In the genomic region with DNA sequence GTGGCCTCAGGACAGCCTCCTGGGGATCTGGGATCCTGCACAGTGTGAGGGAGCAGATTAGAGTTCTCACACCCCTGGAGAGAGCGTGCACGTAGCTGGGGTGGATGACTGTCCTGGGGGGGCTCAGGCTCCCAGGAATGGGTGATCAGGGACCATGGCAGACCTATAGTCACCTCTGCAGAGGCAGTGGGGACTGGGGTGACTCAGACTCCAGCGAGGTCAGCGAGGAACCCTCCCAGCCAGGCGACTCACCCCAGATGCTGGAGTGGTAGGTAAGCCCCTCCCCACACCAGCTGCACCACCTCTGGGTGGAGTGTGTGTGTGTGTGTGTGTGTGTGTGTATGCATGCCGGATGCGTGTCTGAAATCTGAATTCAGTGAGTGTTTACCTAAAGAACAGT, we compare ENCODE assay signal across 14 cellular contexts. TPM values are rescaled to one million over a fixed set of nuclear protein-coding genes. Genes with fewer than 3 reads are reported as not detected.
A peak's percentile ranks its signal among the peaks of the same experiment; 100 is the strongest.
DNase-seq lines count a peak whose midpoint lies in the region; ATAC-seq and TF ChIP-seq lines count a peak whose summit lies in the region.
"Had no signal": no experiment of that assay in that cellular context is flagged by ENCODE, and none has a peak within 500 bp of the region (broad histone marks: within the 10 kb centered on the region; RNA-seq: fewer than 3 reads in every experiment).

No MANE protein-coding gene starts in this region.

- intact Hi-C loops in activated CD4-positive, alpha-beta T cell treated with anti-CD3 and anti-CD28 coated beads for 36 hours (cut with DNase I, micrococcal nuclease): no loop called here
- intact Hi-C loops in heart left ventricle (cut with DNase I): no loop called here

- peak overlapping the region; percentile 71 for H3K56ac ChIP-seq in mesendoderm (ENCODE audit: low read length)

- peaks cover 12% of the 10 kb centered on the region for H3K4me1 Mint-ChIP-seq in activated CD4-positive, alpha-beta T cell treated with anti-CD3 and anti-CD28 coated beads for 36 hours

- H2AK5ac ChIP-seq in mesendoderm (ENCODE audit: low read length): no peak overlapping the region

- H3K79me1 ChIP-seq in mesendoderm (ENCODE audit: low read length): no peaks in the 10 kb centered on the region

- ATAC-seq in activated CD4-positive, alpha-beta T cell treated with anti-CD3 and anti-CD28 coated beads for 36 hours: peak; percentile 84
- ATAC-seq in RWPE2 (ENCODE audit: low read depth): peak; percentile 64
- no peak for ATAC-seq in heart left ventricle

- H3K36me3 Mint-ChIP-seq in activated CD4-positive, alpha-beta T cell treated with anti-CD3 and anti-CD28 coated beads for 36 hours (ENCODE audit: low read depth): no peaks in the 10 kb centered on the region

- no peaks in the 10 kb centered on the region for H3K79me2 ChIP-seq in mesendoderm (ENCODE audit: control insufficient read depth, insufficient read depth, low read length)

- peaks cover 4% of the 10 kb centered on the region for H3K27me3 Mint-ChIP-seq in activated CD4-positive, alpha-beta T cell treated with anti-CD3 and anti-CD28 coated beads for 36 hours

- TF ChIP-seq CTCF in RWPE2 (IDR thresholded peaks at IDR 0.05; ENCODE audit: poor library complexity, severe bottlenecking) (no peak), heart left ventricle (IDR thresholded peaks at IDR 0.05) (no peak)

- H3K27me3 ChIP-seq in RWPE2 (ENCODE audit: insufficient read depth, poor library complexity, severe bottlenecking): no peaks in the 10 kb centered on the region
- no peaks in the 10 kb centered on the region for H3K27me3 ChIP-seq in mesendoderm (ENCODE audit: insufficient read depth, low read length, poor library complexity)
- H3K27me3 ChIP-seq in heart left ventricle: peaks cover 0 to 47% (median 5%) of the 10 kb centered on the region in 9 donors

- peak overlapping the region; percentile 5 for H3K4me2 ChIP-seq in mesendoderm (ENCODE audit: low read length)

- H3K27ac Mint-ChIP-seq in activated CD4-positive, alpha-beta T cell treated with anti-CD3 and anti-CD28 coated beads for 36 hours: no peak overlapping the region
- H3K27ac Mint-ChIP-seq: stimulated activated naive CD8-positive, alpha-beta T cell treated with anti-CD3 and anti-CD28 coated beads, Interleukin-15, Interleukin-2, amounts not matched to agents 100 ng/mL and 50 ng/mL, for 24 hours had no signal

- CTCF ChIA-PET in activated CD4-positive, alpha-beta T cell treated with anti-CD3 and anti-CD28 coated beads for 36 hours (lab: Charles Lee): no interaction called here

- H3K4me1 ChIP-seq in RWPE2 (ENCODE audit: insufficient read depth, poor library complexity, severe bottlenecking) (no peaks in the 10 kb centered on the region), mesendoderm (ENCODE audit: control insufficient read depth, low read depth, low read length) (peaks cover 22% of the 10 kb centered on the region), heart left ventricle (peaks cover 0 to 8% (median 0%) of the 10 kb centered on the region in 12 donors)

- no peak overlapping the region for H3K18ac ChIP-seq in mesendoderm (ENCODE audit: low read length)

- H3K23ac ChIP-seq in mesendoderm (ENCODE audit: low read length): no peak overlapping the region

- no peak overlapping the region for H3K4ac ChIP-seq in mesendoderm (ENCODE audit: low read depth, low read length)

- no peak overlapping the region for H4K8ac ChIP-seq in mesendoderm (ENCODE audit: low read depth, low read length)

- H3K9me3 Mint-ChIP-seq in activated CD4-positive, alpha-beta T cell treated with anti-CD3 and anti-CD28 coated beads for 36 hours (ENCODE audit: low read depth): no peaks in the 10 kb centered on the region
- H3K9me3 Mint-ChIP-seq: stimulated activated naive CD8-positive, alpha-beta T cell treated with anti-CD3 and anti-CD28 coated beads, Interleukin-15, Interleukin-2, amounts not matched to agents 100 ng/mL and 50 ng/mL, for 24 hours had no signal

- H3K4me3 Mint-ChIP-seq in activated CD4-positive, alpha-beta T cell treated with anti-CD3 and anti-CD28 coated beads for 36 hours: no peak overlapping the region
- H3K4me3 Mint-ChIP-seq: stimulated activated naive CD8-positive, alpha-beta T cell treated with anti-CD3 and anti-CD28 coated beads, Interleukin-15, Interleukin-2, amounts not matched to agents 100 ng/mL and 50 ng/mL, for 24 hours had no signal

- DNase-seq in activated CD4-positive, alpha-beta T cell treated with anti-CD3 and anti-CD28 coated beads for 36 hours: peak; percentile 66
- no peak for DNase-seq in activated CD4-positive, alpha-beta T cell treated with anti-CD3 and anti-CD28 coated beads for 4 hours
- DNase-seq in H4 (ENCODE audit: low spot score): peak; percentile 33
- DNase-seq in RWPE2 (ENCODE audit: low spot score): no peak
- DNase-seq in mesendoderm: peak; percentile 81
- no peak for DNase-seq in NCI-H2081 treated with DMSO at 0.1 percent for 48 hours (lab: John Stamatoyannopoulos, UW)
- DNase-seq in heart left ventricle: no peak
- DNase-seq in NCI-H2227 (lab: John Stamatoyannopoulos, UW; ENCODE audit: unreplicated experiment): no peak
- DNase-seq: activated effector memory CD4-positive, alpha-beta T cell treated with Interleukin-2 at 50 U/mL for 16 hours; AML-193; kidney glomerular epithelial cell had no signal

- no peak overlapping the region for H4K5ac ChIP-seq in mesendoderm (ENCODE audit: low read length)

- H2BK120ac ChIP-seq in mesendoderm (ENCODE audit: low read depth, low read length): no peak overlapping the region

- H3K27ac ChIP-seq in RWPE2 (ENCODE audit: poor library complexity, severe bottlenecking) (no peak overlapping the region), mesendoderm (ENCODE audit: low read depth, low read length) (no peak overlapping the region), heart left ventricle (no peak overlapping the region)

- WGBS in mesendoderm (ENCODE audit: extremely low coverage, insufficient coverage, low lambda C conversion rate): no CpG with 5 or more reads among the region's 7 CpGs
- WGBS in heart left ventricle, 4 donors: 43 to 80% (median 46%) methylated on average over 5 to 7 of the region's 7 CpGs

- no peak for TF ChIP-seq POLR2A in heart left ventricle (IDR thresholded peaks at IDR 0.05)

- peak overlapping the region; percentile 27 for H2BK5ac ChIP-seq in mesendoderm (ENCODE audit: low read length)

- H2BK15ac ChIP-seq in mesendoderm (replicated peaks; ENCODE audit: low read depth): no peak overlapping the region

- H3K9me3 ChIP-seq in RWPE2 (ENCODE audit: severe bottlenecking): no peaks in the 10 kb centered on the region
- H3K9me3 ChIP-seq in heart left ventricle: no peaks in the 10 kb centered on the region

- POLR2A ChIA-PET in activated CD4-positive, alpha-beta T cell treated with anti-CD3 and anti-CD28 coated beads for 36 hours (lab: Charles Lee): no interaction called here

- H3K4me3 ChIP-seq in RWPE2 (ENCODE audit: severe bottlenecking): no peak overlapping the region
- H3K4me3 ChIP-seq in mesendoderm (ENCODE audit: low read length): no peak overlapping the region
- no peak overlapping the region for H3K4me3 ChIP-seq in heart left ventricle

- H3K36me3 ChIP-seq in RWPE2 (ENCODE audit: low read depth) (no peaks in the 10 kb centered on the region), mesendoderm (ENCODE audit: control insufficient read depth, insufficient read depth, low read length) (no peaks in the 10 kb centered on the region), heart left ventricle (no peaks in the 10 kb centered on the region)

- H3K9ac ChIP-seq in mesendoderm (ENCODE audit: low read length): peak overlapping the region; percentile 13

RNA-seq across cellular contexts. Expression of a gene that starts 17.3 kb away (rescaled TPM):
- under 1 TPM in 1 of 2 experiments, not detected in 1; 0.23 TPM for total RNA-seq in activated CD4-positive, alpha-beta T cell treated with anti-CD3 and anti-CD28 coated beads for 36 hours
- not detected in 2 replicates for total RNA-seq in H4 (2014; rRNA removed; shearing (Covaris generic))
- not detected for polyA plus RNA-seq in mesendoderm (2013, experiment 1 of 2)
- polyA plus RNA-seq in mesendoderm (2013, experiment 2 of 2): not detected
- total RNA-seq in heart left ventricle: not detected
- not detected for polyA plus RNA-seq in heart left ventricle
- total RNA-seq: cerebellum, H1 had no signal
- polyA plus RNA-seq: H1 had no signal

Comparison
In these comparisons a context has a peak if more than half of its experiments do, and no peak if none do; other contexts are left out.
1. DNase-seq: peak in activated CD4-positive, alpha-beta T cell treated with anti-CD3 and anti-CD28 coated beads for 36 hours (single experiment), H4 (single experiment) and mesendoderm (single experiment); none in activated CD4-positive, alpha-beta T cell treated with anti-CD3 and anti-CD28 coated beads for 4 hours (0 of 2), RWPE2 (single experiment), NCI-H2081 treated with DMSO at 0.1 percent for 48 hours (single experiment), heart left ventricle (0 of 5) and NCI-H2227 (single experiment).
2. ATAC-seq: peak in activated CD4-positive, alpha-beta T cell treated with anti-CD3 and anti-CD28 coated beads for 36 hours (single experiment) and RWPE2 (single experiment); none in heart left ventricle (0 of 4).